8 cellular contexts compared by ENCODE assay signal in genomic region chr19:49499030-49499670, GRCh38. TPM values are rescaled to one million over a fixed set of nuclear protein-coding genes. Genes with fewer than 3 reads are reported as not detected.
DNase-seq lines count a peak whose midpoint lies in the region; ATAC-seq, FAIRE-seq and TF ChIP-seq lines count a peak whose summit lies in the region.

No MANE protein-coding gene starts in this region.

- no peaks in the 10 kb centered on the region for H3K9me2 ChIP-seq in HCT116 (ENCODE audit: insufficient read depth)

- peak overlapping the region; percentile 97 for H3K4me3 Mint-ChIP-seq in WTC11
- H3K4me3 Mint-ChIP-seq in stimulated activated effector memory CD8-positive, alpha-beta T cell treated with anti-CD3 and anti-CD28 coated beads, Interleukin-12 subunit alpha, Interleukin-12 subunit beta, amount 100 ng/mL, for 72 hours: peak overlapping the region; percentile 98

- intact Hi-C loops in HCT116 (cut with micrococcal nuclease): no loop called here

- ATAC-seq in HCT116 (no peak), WTC11 (no peak), HG03025 (IDR thresholded peaks at IDR 0.05; ENCODE audit: low FRiP score, unreplicated experiment) (no peak), GM19324 (IDR thresholded peaks at IDR 0.05; ENCODE audit: low FRiP score, unreplicated experiment) (no peak), GM18870 (IDR thresholded peaks at IDR 0.05; ENCODE audit: unreplicated experiment) (no peak), GM18861 (IDR thresholded peaks at IDR 0.05; ENCODE audit: unreplicated experiment) (no peak)
- no peak for ATAC-seq in stimulated activated effector memory CD8-positive, alpha-beta T cell treated with anti-CD3 and anti-CD28 coated beads, Interleukin-12 subunit alpha, Interleukin-12 subunit beta, amount 100 ng/mL, for 72 hours

- H3K27me3 Mint-ChIP-seq in WTC11 (ENCODE audit: low read depth): no peaks in the 10 kb centered on the region

- no peak for DNase-seq in HCT116 (ENCODE audit: low read depth, low spot score)
- no peak for DNase-seq in WTC11 (ENCODE audit: low spot score)
- DNase-seq in H1 (ENCODE audit: low read depth in 1 of 2, low spot score in 2 of 2): no peak
- DNase-seq in stimulated activated effector memory CD8-positive, alpha-beta T cell treated with anti-CD3 and anti-CD28 coated beads, Interleukin-12 subunit alpha, Interleukin-12 subunit beta, amount 100 ng/mL, for 72 hours (ENCODE audit: low spot score in 2 of 2): peak in 1 of 2 donors; percentile 61

- no peak for TF ChIP-seq POLR2A in HCT116 (IDR thresholded peaks at IDR 0.05; ENCODE audit: borderline replicate concordance, extremely low read depth, insufficient read depth, insufficient read length)
- peak; percentile 7 to 55; a peak in 1 of 3 replicates for TF ChIP-seq POLR2A in H1 (IDR thresholded peaks at IDR 0.05; ENCODE audit: control extremely low read depth in 1 of 2, low read depth in 2 of 2, low read length in 2 of 2)

- H3K9me3 ChIP-seq in HCT116 (ENCODE audit: control insufficient read depth in 1 of 2, insufficient read depth in 1 of 2, low read depth in 1 of 2, low read length in 2 of 2) (no peaks in the 10 kb centered on the region), H1 (ENCODE audit: insufficient read depth in 2 of 2, low read depth in 1 of 2, low read length in 1 of 2) (no peaks in the 10 kb centered on the region)

- H2BK15ac ChIP-seq in H1 (ENCODE audit: low read length): no peak overlapping the region

- peaks cover 31% of the 10 kb centered on the region for H3K36me3 Mint-ChIP-seq in WTC11
- peaks cover 63% of the 10 kb centered on the region for H3K36me3 Mint-ChIP-seq in stimulated activated effector memory CD8-positive, alpha-beta T cell treated with anti-CD3 and anti-CD28 coated beads, Interleukin-12 subunit alpha, Interleukin-12 subunit beta, amount 100 ng/mL, for 72 hours

- POLR2A ChIA-PET in HCT116 (lab: Charles Lee) (interaction anchor here (0.5 kb wide), 1 partner anchor 37 kb away, joined by 3 read pairs; no protein-coding TSS in a partner anchor), WTC11 (lab: Charles Lee) (interaction anchor here (1.1 kb wide), 1 partner anchor 31 kb away, joined by 3 read pairs; no protein-coding TSS in a partner anchor), H1 (lab: Charles Lee; ENCODE audit: partially characterized antibody) (interaction anchor here (0.6 to 2.3 kb wide), 17 partner anchors 14 to 1649 kb away, joined by 3 to 6 read pairs (median 3); partner anchors contain the start of genes RCN3 and SCAF1)

- WGBS in H1 (ENCODE audit: extremely low coverage in 1 of 2, insufficient coverage in 1 of 2, insufficient read length in 1 of 2, insufficient replicate concordance in 2 of 2, low coverage in 1 of 2, low lambda C conversion rate in 2 of 2, missing lambda C conversion rate in 1 of 2), 2 experiments: 95% methylated on average over 14 of the region's 19 CpGs; no CpG with 5 or more reads in 1 of the 2 experiments

- no peak overlapping the region for H3K18ac ChIP-seq in H1 (ENCODE audit: extremely low read depth, low read length)

- CTCF ChIA-PET in HCT116 (lab: Charles Lee) (no interaction called here), WTC11 (lab: Charles Lee) (interaction anchor here (1.2 kb wide), 1 partner anchor 47 kb away, joined by 5 read pairs; no protein-coding TSS in a partner anchor), H1 (lab: Charles Lee; ENCODE audit: partially characterized antibody) (interaction anchor here (0.7 to 1.5 kb wide), 6 partner anchors 28 to 59 kb away, joined by 3 to 4 read pairs (median 4); partner anchors contain the start of gene RCN3)

- no peak overlapping the region for H3K14ac ChIP-seq in H1 (ENCODE audit: insufficient read length)

- no peak overlapping the region for H4K5ac ChIP-seq in H1 (ENCODE audit: insufficient read length, low read depth, low read length)

- H2BK20ac ChIP-seq in H1 (ENCODE audit: low read length): no peak overlapping the region

- H3K4me1 Mint-ChIP-seq in WTC11: peaks cover 46% of the 10 kb centered on the region
- peaks cover 53% of the 10 kb centered on the region for H3K4me1 Mint-ChIP-seq in stimulated activated effector memory CD8-positive, alpha-beta T cell treated with anti-CD3 and anti-CD28 coated beads, Interleukin-12 subunit alpha, Interleukin-12 subunit beta, amount 100 ng/mL, for 72 hours

- peak overlapping the region; percentile 40; the same call in 1 of the 2 replicates for H3K27ac ChIP-seq in HCT116 (ENCODE audit: low read depth, low read length)
- H3K27ac ChIP-seq in H1 (ENCODE audit: low read depth, low read length): no peak overlapping the region

- no peak overlapping the region for H3K56ac ChIP-seq in H1 (replicated peaks; ENCODE audit: insufficient read length, low read depth, low read length)

- peak overlapping the region; percentile 44; the same call in 1 of the 2 replicates for H2BK5ac ChIP-seq in H1 (ENCODE audit: low read depth, low read length)

- no peak overlapping the region for H3K4me3 ChIP-seq in HCT116 (replicated peaks in 1 of 2; ENCODE audit: low read depth in 1 of 2, low read length in 2 of 2)
- H3K4me3 ChIP-seq in H1 (ENCODE audit: extremely low read depth in 1 of 4, insufficient read depth in 2 of 4, low read depth in 3 of 4, low read length in 4 of 4): 0 out of 8 replicates have a peak overlapping the region, but pooled peaks of 1 of the 4 experiments have one; percentile 13

- H2BK120ac ChIP-seq in H1 (replicated peaks; ENCODE audit: low read depth, low read length): no peak overlapping the region

- no peak overlapping the region for H3K23ac ChIP-seq in H1 (ENCODE audit: insufficient read length)

- RAD21 ChIA-PET in HCT116 (lab: Charles Lee; ENCODE audit: low non-redundant PET in 1 of 2, low total read pairs in 2 of 2, uncharacterized antibody in 2 of 2, unreplicated experiment in 2 of 2): no interaction called here

- peaks cover 13 to 28% of the 10 kb centered on the region in 2 experiments for H3K36me3 ChIP-seq in HCT116 (ENCODE audit: control insufficient read depth in 1 of 2, insufficient read depth in 2 of 2, low read length in 2 of 2)
- H3K36me3 ChIP-seq in H1 (ENCODE audit: control insufficient read depth in 2 of 4, insufficient read depth in 4 of 4, low read length in 3 of 4): peaks cover 19 to 33% (median 23%) of the 10 kb centered on the region in 4 experiments

- H4K8ac ChIP-seq in H1 (ENCODE audit: extremely low read depth, insufficient read depth, low read length): no peak overlapping the region; the same call in 1 of the 2 replicates

- no peaks in the 10 kb centered on the region for H3K9me3 Mint-ChIP-seq in WTC11
- H3K9me3 Mint-ChIP-seq in stimulated activated effector memory CD8-positive, alpha-beta T cell treated with anti-CD3 and anti-CD28 coated beads, Interleukin-12 subunit alpha, Interleukin-12 subunit beta, amount 100 ng/mL, for 72 hours: no peaks in the 10 kb centered on the region

- H3K27me3 ChIP-seq in HCT116 (ENCODE audit: insufficient read depth, low read length) (no peaks in the 10 kb centered on the region), H1 (replicated peaks in 1 of 4; ENCODE audit: control insufficient read depth in 3 of 4, extremely low read depth in 1 of 4, insufficient read depth in 3 of 4, low read length in 3 of 4) (no peaks in the 10 kb centered on the region)

- H2AFZ ChIP-seq in HCT116 (ENCODE audit: low read depth, low read length, poor library complexity, severe bottlenecking) (no peak overlapping the region), H1 (ENCODE audit: low read length) (no peak overlapping the region)

- FAIRE-seq in H1 (lab: Jason Lieb, UNC): no peak

- BruUV-seq in HCT116 (replicated peaks; lab: Mats Ljungman, UMichigan): no TSS peak

- no peak overlapping the region for H3K4me2 ChIP-seq in HCT116 (ENCODE audit: low read length)
- H3K4me2 ChIP-seq in H1 (ENCODE audit: insufficient read depth in 1 of 2, low read depth in 2 of 2, low read length in 2 of 2): peak overlapping the region; percentile 95 to 97; a peak in 3 of 4 replicates

- H3K9ac ChIP-seq in HCT116 (ENCODE audit: low read length) (0 out of 2 replicates have a peak overlapping the region, but pooled peaks have one; percentile 14), H1 (replicated peaks in 1 of 4; ENCODE audit: extremely low read depth in 1 of 4, low read depth in 3 of 4, low read length in 3 of 4) (no peak overlapping the region; a peak in 1 of 7 replicates)

- no peak overlapping the region for H3K4ac ChIP-seq in H1 (replicated peaks; ENCODE audit: insufficient read length, low read depth, low read length)

- H4K91ac ChIP-seq in H1 (replicated peaks; ENCODE audit: insufficient read length, low read length): no peak overlapping the region

- H2BK12ac ChIP-seq in H1 (ENCODE audit: low read depth, low read length): no peak overlapping the region

- no peak for TF ChIP-seq EP300 in H1 (IDR thresholded peaks at IDR 0.05; ENCODE audit: borderline replicate concordance in 1 of 2, low read depth in 2 of 2, low read length in 2 of 2)

- H3K23me2 ChIP-seq in H1 (ENCODE audit: low read depth, low read length): peaks cover 9% of the 10 kb centered on the region; the same call in 1 of the 2 replicates

- H2AK5ac ChIP-seq in H1 (ENCODE audit: low read depth, low read length): no peak overlapping the region

- TF ChIP-seq CTCF in HCT116 (IDR thresholded peaks at IDR 0.05 in 2 of 3, conservative IDR thresholded peaks at IDR 0.05 in 1 of 3; ENCODE audit: borderline replicate concordance in 1 of 3, insufficient read depth in 1 of 3, low read depth in 2 of 3, low read length in 2 of 3) (no peak), WTC11 (IDR thresholded peaks at IDR 0.05) (no peak), H1 (IDR thresholded peaks at IDR 0.05; ENCODE audit: control extremely low read depth in 1 of 3, insufficient read depth in 1 of 3, low read depth in 1 of 3, low read length in 3 of 3) (no peak)

- H4K20me1 ChIP-seq in HCT116 (ENCODE audit: insufficient read depth) (peaks cover 14% of the 10 kb centered on the region; the same call in 1 of the 2 replicates), H1 (replicated peaks in 1 of 2; ENCODE audit: control insufficient read depth in 1 of 2, insufficient read depth in 2 of 2, low read length in 2 of 2) (peaks cover 15 to 18% of the 10 kb centered on the region in 2 experiments)

- H3K4me1 ChIP-seq in HCT116 (ENCODE audit: control insufficient read depth in 1 of 2, insufficient read depth in 2 of 2, low read length in 2 of 2): peaks cover 18 to 53% of the 10 kb centered on the region in 2 experiments
- peaks cover 0 to 32% (median 23%) of the 10 kb centered on the region in 4 experiments; a peak in 6 of 7 replicates for H3K4me1 ChIP-seq in H1 (replicated peaks in 1 of 4; ENCODE audit: control insufficient read depth in 3 of 4, insufficient read depth in 4 of 4, low read length in 3 of 4)

- H3K79me2 ChIP-seq in HCT116 (ENCODE audit: insufficient read depth, low read length) (peaks cover 33% of the 10 kb centered on the region), H1 (ENCODE audit: control insufficient read depth in 1 of 2, insufficient read depth in 2 of 2, low read length in 2 of 2) (peaks cover 0 to 22% of the 10 kb centered on the region in 2 experiments; a peak in 2 of 4 replicates)

- peak overlapping the region; percentile 93 for H3K27ac Mint-ChIP-seq in WTC11
- peak overlapping the region; percentile 99 for H3K27ac Mint-ChIP-seq in stimulated activated effector memory CD8-positive, alpha-beta T cell treated with anti-CD3 and anti-CD28 coated beads, Interleukin-12 subunit alpha, Interleukin-12 subunit beta, amount 100 ng/mL, for 72 hours

- H3K79me1 ChIP-seq in H1 (ENCODE audit: low read depth, low read length): peaks cover 11% of the 10 kb centered on the region

- TF ChIP-seq RAD21 in HCT116 (IDR thresholded peaks at IDR 0.05; ENCODE audit: low read depth) (no peak), H1 (IDR thresholded peaks at IDR 0.05 in 1 of 2, conservative IDR thresholded peaks at IDR 0.05 in 1 of 2; ENCODE audit: low read depth in 2 of 2, low read length in 2 of 2) (no peak)

RNA-seq across cellular contexts. Expression of gene RPS11, which starts 2.9 kb away (rescaled TPM):
- 2,353 TPM for total RNA-seq in HCT116 (2021; ENCODE audit: unreplicated experiment)
- polyA plus RNA-seq in HCT116 (2012): 4,962 and 5,407 TPM in 2 replicates
- 2,299 to 2,683 TPM (median 2,679 TPM) in 3 replicates for total RNA-seq in WTC11 (2021)
- total RNA-seq in H1 (2021; fragmentation: NEBNext Ultra II Directional; extraction: Animal tissue kit (Norgen Biotek cat#: 25700)): 2,240 and 2,296 TPM in 2 replicates
- 4,988 and 6,072 TPM in 2 replicates for polyA plus RNA-seq in H1 (2011; rRNA removed)
- 7,346 TPM for polyA plus RNA-seq in H1 (2011; cell fraction: cytosol; rRNA removed)
- polyA plus RNA-seq in H1 (2011; cell fraction: nucleus; rRNA removed): 2,598 TPM
- polyA plus RNA-seq in H1 (2012, experiment 1 of 2): 4,049 to 4,786 TPM (median 4,319 TPM) in 4 replicates
- 6,913 TPM for polyA plus RNA-seq in H1 (2012, experiment 2 of 2)
- polyA plus RNA-seq in H1 (2013, experiment 1 of 2): 3,607 TPM
- 3,607 TPM for polyA plus RNA-seq in H1 (2013, experiment 2 of 2)
- 1,118 and 1,125 TPM in 2 replicates for polyA minus RNA-seq in H1 (2011; rRNA and poly(A)+ RNA removed)
- polyA minus RNA-seq in H1 (2011; cell fraction: cytosol; rRNA and poly(A)+ RNA removed): 628 TPM
- 876 TPM for polyA minus RNA-seq in H1 (2011; cell fraction: nucleus; rRNA and poly(A)+ RNA removed)

RNA-seq across cellular contexts. Expression of gene RPL13A, which starts 11.7 kb away (rescaled TPM):
- total RNA-seq in HCT116 (2021; ENCODE audit: unreplicated experiment) (3,719 TPM), WTC11 (2021) (3,861 to 4,362 TPM (median 4,362 TPM) in 3 replicates)
- 4,853 and 5,472 TPM in 2 replicates for polyA plus RNA-seq in HCT116 (2012)
- total RNA-seq in H1 (2021; fragmentation: NEBNext Ultra II Directional; extraction: Animal tissue kit (Norgen Biotek cat#: 25700)): 3,305 and 3,520 TPM in 2 replicates
- 8,501 and 8,868 TPM in 2 replicates for polyA plus RNA-seq in H1 (2011; rRNA removed)
- 6,473 TPM for polyA plus RNA-seq in H1 (2011; cell fraction: cytosol; rRNA removed)
- polyA plus RNA-seq in H1 (2011; cell fraction: nucleus; rRNA removed): 8,490 TPM
- 3,636 to 6,700 TPM (median 4,913 TPM) in 4 replicates for polyA plus RNA-seq in H1 (2012, experiment 1 of 2)
- polyA plus RNA-seq in H1 (2012, experiment 2 of 2): 4,417 TPM
- 5,169 TPM for polyA plus RNA-seq in H1 (2013, experiment 1 of 2)
- polyA plus RNA-seq in H1 (2013, experiment 2 of 2): 4,987 TPM
- polyA minus RNA-seq in H1 (2011; rRNA and poly(A)+ RNA removed): 1,061 and 1,192 TPM in 2 replicates
- 1,493 TPM for polyA minus RNA-seq in H1 (2011; cell fraction: cytosol; rRNA and poly(A)+ RNA removed)
- polyA minus RNA-seq in H1 (2011; cell fraction: nucleus; rRNA and poly(A)+ RNA removed): 3,411 TPM

RNA-seq across cellular contexts. Expression of gene FCGRT, which starts 13.3 kb away (rescaled TPM):
- total RNA-seq in HCT116 (2021; ENCODE audit: unreplicated experiment) (1.8 TPM), WTC11 (2021) (53.8 to 69.9 TPM (median 61.2 TPM) in 3 replicates)
- 1.2 and 2.1 TPM in 2 replicates for polyA plus RNA-seq in HCT116 (2012)
- 43.4 and 46.5 TPM in 2 replicates for total RNA-seq in H1 (2021; fragmentation: NEBNext Ultra II Directional; extraction: Animal tissue kit (Norgen Biotek cat#: 25700))
- polyA plus RNA-seq in H1 (2011; rRNA removed): 41.2 and 66.7 TPM in 2 replicates
- 29.0 TPM for polyA plus RNA-seq in H1 (2011; cell fraction: cytosol; rRNA removed)
- 104 TPM for polyA plus RNA-seq in H1 (2011; cell fraction: nucleus; rRNA removed)
- 31.3 to 51.7 TPM (median 47.2 TPM) in 4 replicates for polyA plus RNA-seq in H1 (2012, experiment 1 of 2)
- polyA plus RNA-seq in H1 (2012, experiment 2 of 2): 38.5 TPM
- 52.8 TPM for polyA plus RNA-seq in H1 (2013, experiment 1 of 2)
- polyA plus RNA-seq in H1 (2013, experiment 2 of 2): 53.7 TPM
- 12.9 and 13.9 TPM in 2 replicates for polyA minus RNA-seq in H1 (2011; rRNA and poly(A)+ RNA removed)
- 15.7 TPM for polyA minus RNA-seq in H1 (2011; cell fraction: cytosol; rRNA and poly(A)+ RNA removed)
- 12.3 TPM for polyA minus RNA-seq in H1 (2011; cell fraction: nucleus; rRNA and poly(A)+ RNA removed)

RNA-seq across cellular contexts. Expression of gene FLT3LG, which starts 25.1 kb away (rescaled TPM):
- total RNA-seq in HCT116 (2021; ENCODE audit: unreplicated experiment) (3.8 TPM), WTC11 (2021) (2.9 to 5.3 TPM (median 3.6 TPM) in 3 replicates)
- polyA plus RNA-seq in HCT116 (2012): 2.5 and 4.0 TPM in 2 replicates
- 1.6 and 2.6 TPM in 2 replicates for total RNA-seq in H1 (2021; fragmentation: NEBNext Ultra II Directional; extraction: Animal tissue kit (Norgen Biotek cat#: 25700))
- 3.2 and 3.9 TPM in 2 replicates for polyA plus RNA-seq in H1 (2011; rRNA removed)
- 2.1 TPM for polyA plus RNA-seq in H1 (2011; cell fraction: cytosol; rRNA removed)
- polyA plus RNA-seq in H1 (2011; cell fraction: nucleus; rRNA removed): 2.8 TPM
- 1.8 to 3.5 TPM (median 2.2 TPM) in 4 replicates for polyA plus RNA-seq in H1 (2012, experiment 1 of 2)
- 2.4 TPM for polyA plus RNA-seq in H1 (2012, experiment 2 of 2)
- 2.3 TPM for polyA plus RNA-seq in H1 (2013, experiment 1 of 2)
- polyA plus RNA-seq in H1 (2013, experiment 2 of 2): 2.1 TPM
- 0.39 TPM in 1 of 2 replicates, not detected in the other for polyA minus RNA-seq in H1 (2011; rRNA and poly(A)+ RNA removed)
- polyA minus RNA-seq in H1 (2011; cell fraction: cytosol; rRNA and poly(A)+ RNA removed): not detected
- polyA minus RNA-seq in H1 (2011; cell fraction: nucleus; rRNA and poly(A)+ RNA removed): not detected

RNA-seq across cellular contexts. Expression of gene RCN3, which starts 28.7 kb away (rescaled TPM):
- 0.39 TPM for total RNA-seq in HCT116 (2021; ENCODE audit: unreplicated experiment)
- 0.13 TPM in 1 of 2 replicates, not detected in the other for polyA plus RNA-seq in HCT116 (2012)
- total RNA-seq in WTC11 (2021): 14.3 to 20.6 TPM (median 20.3 TPM) in 3 replicates
- 18.9 and 19.5 TPM in 2 replicates for total RNA-seq in H1 (2021; fragmentation: NEBNext Ultra II Directional; extraction: Animal tissue kit (Norgen Biotek cat#: 25700))
- polyA plus RNA-seq in H1 (2011; rRNA removed): 5.8 and 9.4 TPM in 2 replicates
- 4.5 TPM for polyA plus RNA-seq in H1 (2011; cell fraction: cytosol; rRNA removed)
- 12.0 TPM for polyA plus RNA-seq in H1 (2011; cell fraction: nucleus; rRNA removed)
- polyA plus RNA-seq in H1 (2012, experiment 1 of 2): 7.5 to 13.8 TPM (median 11.7 TPM) in 4 replicates
- 13.0 TPM for polyA plus RNA-seq in H1 (2012, experiment 2 of 2)
- 24.8 TPM for polyA plus RNA-seq in H1 (2013, experiment 1 of 2)
- 27.4 TPM for polyA plus RNA-seq in H1 (2013, experiment 2 of 2)
- polyA minus RNA-seq in H1 (2011; rRNA and poly(A)+ RNA removed): 0.69 and 0.83 TPM in 2 replicates
- polyA minus RNA-seq in H1 (2011; cell fraction: cytosol; rRNA and poly(A)+ RNA removed): 1.9 TPM
- polyA minus RNA-seq in H1 (2011; cell fraction: nucleus; rRNA and poly(A)+ RNA removed): 3.3 TPM

Comparison
In these comparisons a context has a peak if more than half of its experiments do, and no peak if none do; other contexts are left out.
1. RNA of gene FCGRT, which starts 13.3 kb away (total RNA-seq): 53.8 to 69.9 TPM in WTC11 and 43.4 to 46.5 TPM in H1; 1.8 TPM in HCT116 (single experiment); every median in the first group is over 10 times any median in the second.